Comparison of ENCODE assay signal across 1 cellular context in the genomic region with DNA sequence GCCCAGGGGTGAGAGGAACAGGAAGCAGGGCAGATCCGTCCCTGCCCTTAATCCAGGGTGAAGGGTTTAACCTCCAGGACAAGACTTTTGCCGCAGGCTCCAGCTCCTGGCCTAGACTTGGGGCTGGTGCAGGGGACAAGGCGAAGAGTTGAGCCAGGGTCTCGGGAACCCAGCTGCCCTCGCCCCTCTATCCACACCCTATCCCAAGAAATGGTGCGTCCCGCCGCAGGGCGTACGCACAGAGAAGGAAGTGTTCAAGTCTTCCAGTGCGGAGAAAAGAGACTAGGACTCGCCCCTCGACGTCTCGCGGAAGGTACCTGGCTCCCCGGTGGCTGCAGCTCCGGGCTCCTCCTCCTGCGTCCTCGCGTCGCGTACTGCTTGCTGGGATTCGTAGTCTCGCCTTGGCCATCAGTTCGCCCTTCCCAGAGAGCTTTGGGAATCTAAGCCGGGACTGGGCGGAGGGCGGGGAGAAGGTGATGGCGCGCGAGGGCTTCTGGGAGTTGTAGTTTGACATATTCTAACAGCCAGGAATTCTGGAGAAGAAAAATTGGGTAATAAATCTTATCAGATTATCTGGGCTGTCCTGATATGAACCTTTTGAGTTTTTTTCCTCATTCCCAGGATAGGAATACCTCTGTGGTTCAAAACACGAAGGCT.
TF ChIP-seq lines count a peak whose summit lies in the region.

A gene with protein sequence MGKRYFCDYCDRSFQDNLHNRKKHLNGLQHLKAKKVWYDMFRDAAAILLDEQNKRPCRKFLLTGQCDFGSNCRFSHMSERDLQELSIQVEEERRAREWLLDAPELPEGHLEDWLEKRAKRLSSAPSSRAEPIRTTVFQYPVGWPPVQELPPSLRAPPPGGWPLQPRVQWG (minus strand): TSS at position 376 of the 657 bp plus-strand sequence. CDS start 18,463 bp downstream, outside the sequence.

TF ChIP-seq in SK-N-SH, 30 proteins besides CTCF, POLR2A, EP300 and RAD21 (continued from another document):
- TF ChIP-seq, protein P1, sequence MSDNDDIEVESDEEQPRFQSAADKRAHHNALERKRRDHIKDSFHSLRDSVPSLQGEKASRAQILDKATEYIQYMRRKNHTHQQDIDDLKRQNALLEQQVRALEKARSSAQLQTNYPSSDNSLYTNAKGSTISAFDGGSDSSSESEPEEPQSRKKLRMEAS (IDR thresholded peaks at IDR 0.05; ENCODE audit: low read depth): peak; percentile 53
- TF ChIP-seq TEAD4 (IDR thresholded peaks at IDR 0.05; ENCODE audit: borderline replicate concordance, insufficient read depth) (no peak), EZH2phosphoT487 (IDR thresholded peaks at IDR 0.05; ENCODE audit: borderline replicate concordance, low read depth) (no peak), NRF1 (IDR thresholded peaks at IDR 0.05; ENCODE audit: low read depth, low read length) (no peak; the same call in 1 of the 2 replicates), ELF1 (IDR thresholded peaks at IDR 0.05) (peak; percentile 52; the same call in 1 of the 2 replicates), MXI1 (IDR thresholded peaks at IDR 0.05; ENCODE audit: low read depth, low read length) (peak; percentile 23; the same call in 1 of the 2 replicates), RCOR1 (IDR thresholded peaks at IDR 0.05; ENCODE audit: low read length) (no peak), SIN3A (IDR thresholded peaks at IDR 0.05; ENCODE audit: borderline replicate concordance, low read depth, low read length) (0 out of 2 replicates have a peak, but pooled peaks have one; percentile 37), NFIC (IDR thresholded peaks at IDR 0.05; ENCODE audit: borderline replicate concordance) (no peak), GABPA (IDR thresholded peaks at IDR 0.05; ENCODE audit: low read depth) (peak; percentile 13; the same call in 1 of the 2 replicates)
- TF ChIP-seq, protein P2, sequence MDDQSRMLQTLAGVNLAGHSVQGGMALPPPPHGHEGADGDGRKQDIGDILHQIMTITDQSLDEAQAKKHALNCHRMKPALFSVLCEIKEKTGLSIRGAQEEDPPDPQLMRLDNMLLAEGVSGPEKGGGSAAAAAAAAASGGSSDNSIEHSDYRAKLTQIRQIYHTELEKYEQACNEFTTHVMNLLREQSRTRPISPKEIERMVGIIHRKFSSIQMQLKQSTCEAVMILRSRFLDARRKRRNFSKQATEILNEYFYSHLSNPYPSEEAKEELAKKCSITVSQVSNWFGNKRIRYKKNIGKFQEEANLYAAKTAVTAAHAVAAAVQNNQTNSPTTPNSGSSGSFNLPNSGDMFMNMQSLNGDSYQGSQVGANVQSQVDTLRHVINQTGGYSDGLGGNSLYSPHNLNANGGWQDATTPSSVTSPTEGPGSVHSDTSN (IDR thresholded peaks at IDR 0.05): no peak
- TF ChIP-seq, protein P3, sequence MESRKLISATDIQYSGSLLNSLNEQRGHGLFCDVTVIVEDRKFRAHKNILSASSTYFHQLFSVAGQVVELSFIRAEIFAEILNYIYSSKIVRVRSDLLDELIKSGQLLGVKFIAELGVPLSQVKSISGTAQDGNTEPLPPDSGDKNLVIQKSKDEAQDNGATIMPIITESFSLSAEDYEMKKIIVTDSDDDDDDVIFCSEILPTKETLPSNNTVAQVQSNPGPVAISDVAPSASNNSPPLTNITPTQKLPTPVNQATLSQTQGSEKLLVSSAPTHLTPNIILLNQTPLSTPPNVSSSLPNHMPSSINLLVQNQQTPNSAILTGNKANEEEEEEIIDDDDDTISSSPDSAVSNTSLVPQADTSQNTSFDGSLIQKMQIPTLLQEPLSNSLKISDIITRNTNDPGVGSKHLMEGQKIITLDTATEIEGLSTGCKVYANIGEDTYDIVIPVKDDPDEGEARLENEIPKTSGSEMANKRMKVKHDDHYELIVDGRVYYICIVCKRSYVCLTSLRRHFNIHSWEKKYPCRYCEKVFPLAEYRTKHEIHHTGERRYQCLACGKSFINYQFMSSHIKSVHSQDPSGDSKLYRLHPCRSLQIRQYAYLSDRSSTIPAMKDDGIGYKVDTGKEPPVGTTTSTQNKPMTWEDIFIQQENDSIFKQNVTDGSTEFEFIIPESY (IDR thresholded peaks at IDR 0.05; ENCODE audit: borderline replicate concordance, low read depth): no peak
- TF ChIP-seq, protein P4, sequence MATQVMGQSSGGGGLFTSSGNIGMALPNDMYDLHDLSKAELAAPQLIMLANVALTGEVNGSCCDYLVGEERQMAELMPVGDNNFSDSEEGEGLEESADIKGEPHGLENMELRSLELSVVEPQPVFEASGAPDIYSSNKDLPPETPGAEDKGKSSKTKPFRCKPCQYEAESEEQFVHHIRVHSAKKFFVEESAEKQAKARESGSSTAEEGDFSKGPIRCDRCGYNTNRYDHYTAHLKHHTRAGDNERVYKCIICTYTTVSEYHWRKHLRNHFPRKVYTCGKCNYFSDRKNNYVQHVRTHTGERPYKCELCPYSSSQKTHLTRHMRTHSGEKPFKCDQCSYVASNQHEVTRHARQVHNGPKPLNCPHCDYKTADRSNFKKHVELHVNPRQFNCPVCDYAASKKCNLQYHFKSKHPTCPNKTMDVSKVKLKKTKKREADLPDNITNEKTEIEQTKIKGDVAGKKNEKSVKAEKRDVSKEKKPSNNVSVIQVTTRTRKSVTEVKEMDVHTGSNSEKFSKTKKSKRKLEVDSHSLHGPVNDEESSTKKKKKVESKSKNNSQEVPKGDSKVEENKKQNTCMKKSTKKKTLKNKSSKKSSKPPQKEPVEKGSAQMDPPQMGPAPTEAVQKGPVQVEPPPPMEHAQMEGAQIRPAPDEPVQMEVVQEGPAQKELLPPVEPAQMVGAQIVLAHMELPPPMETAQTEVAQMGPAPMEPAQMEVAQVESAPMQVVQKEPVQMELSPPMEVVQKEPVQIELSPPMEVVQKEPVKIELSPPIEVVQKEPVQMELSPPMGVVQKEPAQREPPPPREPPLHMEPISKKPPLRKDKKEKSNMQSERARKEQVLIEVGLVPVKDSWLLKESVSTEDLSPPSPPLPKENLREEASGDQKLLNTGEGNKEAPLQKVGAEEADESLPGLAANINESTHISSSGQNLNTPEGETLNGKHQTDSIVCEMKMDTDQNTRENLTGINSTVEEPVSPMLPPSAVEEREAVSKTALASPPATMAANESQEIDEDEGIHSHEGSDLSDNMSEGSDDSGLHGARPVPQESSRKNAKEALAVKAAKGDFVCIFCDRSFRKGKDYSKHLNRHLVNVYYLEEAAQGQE (IDR thresholded peaks at IDR 0.05; ENCODE audit: low read depth, low read length): no peak
